15 cellular contexts compared by ENCODE assay signal in genomic region chr22:44128961-44129613, GRCh38. TPM values are rescaled to one million over a fixed set of nuclear protein-coding genes. Genes with fewer than 3 reads are reported as not detected.
A peak's percentile ranks its signal among the peaks of the same experiment; 100 is the strongest.
DNase-seq lines count a peak whose midpoint lies in the region; ATAC-seq and TF ChIP-seq lines count a peak whose summit lies in the region.
"Had no signal": no experiment of that assay in that cellular context is flagged by ENCODE, and none has a peak within 500 bp of the region (broad histone marks: within the 10 kb centered on the region; RNA-seq: fewer than 3 reads in every experiment).

No MANE protein-coding gene starts in this region.

- no peaks in the 10 kb centered on the region for H3K27me3 ChIP-seq in gastrocnemius medialis

- peaks cover 0 to 26% of the 10 kb centered on the region in 2 donors for H3K4me1 ChIP-seq in gastrocnemius medialis
- H3K4me1 ChIP-seq: A549 had no signal

- POLR2A ChIA-PET in activated CD8-positive, alpha-beta T cell treated with anti-CD3 and anti-CD28 coated beads, Interleukin-2, amount 10 ng/mL, durations not matched to agents 7 days and 5 days (lab: Charles Lee), result no interaction called here
- POLR2A ChIA-PET in activated CD8-positive, alpha-beta T cell treated with anti-CD3 and anti-CD28 coated beads for 36 hours (lab: Charles Lee), result no interaction called here

- DNase-seq in activated CD8-positive, alpha-beta T cell treated with anti-CD3 and anti-CD28 coated beads, Interleukin-2, amount 10 ng/mL, durations not matched to agents 7 days and 5 days, result no peak
- no peak for DNase-seq in activated CD8-positive, alpha-beta T cell treated with anti-CD3 and anti-CD28 coated beads for 36 hours
- DNase-seq in glutamatergic neuron, result no peak
- DNase-seq in occipital lobe (lab: John Stamatoyannopoulos, UW), result peak; percentile 48
- DNase-seq in stimulated activated CD4-positive, alpha-beta T cell treated with anti-CD3 and anti-CD28 coated beads, Interleukin-1b, Interleukin-23, amount 100 ng/mL, for 48 hours, result no peak
- no peak for DNase-seq in gastrocnemius medialis
- DNase-seq in nephron progenitor cell, result no peak
- DNase-seq: NCI-H1048, NCI-H1436 treated with DMSO at 0.1 percent for 48 hours, NCI-H774 had no signal

- no peak overlapping the region for H3K27ac ChIP-seq in gastrocnemius medialis
- H3K27ac ChIP-seq: A549, C4-2B had no signal

- peak overlapping the region; percentile 52 for H3K27ac Mint-ChIP-seq in activated CD8-positive, alpha-beta T cell treated with anti-CD3 and anti-CD28 coated beads, Interleukin-2, amount 10 ng/mL, durations not matched to agents 7 days and 5 days
- H3K27ac Mint-ChIP-seq in activated CD8-positive, alpha-beta T cell treated with anti-CD3 and anti-CD28 coated beads for 36 hours, result no peak overlapping the region
- H3K27ac Mint-ChIP-seq in glutamatergic neuron (ENCODE audit: unreplicated experiment), result peak overlapping the region; percentile 11
- H3K27ac Mint-ChIP-seq in nephron progenitor cell, result no peak overlapping the region
- H3K27ac Mint-ChIP-seq: GM23338 had no signal

- no peak overlapping the region for H3K4me3 ChIP-seq in gastrocnemius medialis
- H3K4me3 ChIP-seq: A549, GM23338, K562 had no signal

- no peak for ATAC-seq in activated CD8-positive, alpha-beta T cell treated with anti-CD3 and anti-CD28 coated beads, Interleukin-2, amount 10 ng/mL, durations not matched to agents 7 days and 5 days
- ATAC-seq in activated CD8-positive, alpha-beta T cell treated with anti-CD3 and anti-CD28 coated beads for 36 hours, result no peak
- ATAC-seq in GM19463 (IDR thresholded peaks at IDR 0.05; ENCODE audit: unreplicated experiment) (no peak), gastrocnemius medialis (no peak)
- ATAC-seq: A549, K562 had no signal

- no peak for TF ChIP-seq POLR2A in gastrocnemius medialis (IDR thresholded peaks at IDR 0.05)

- CTCF ChIA-PET in activated CD8-positive, alpha-beta T cell treated with anti-CD3 and anti-CD28 coated beads, Interleukin-2, amount 10 ng/mL, durations not matched to agents 7 days and 5 days (lab: Charles Lee), result no interaction called here
- CTCF ChIA-PET in activated CD8-positive, alpha-beta T cell treated with anti-CD3 and anti-CD28 coated beads for 36 hours (lab: Charles Lee), result no interaction called here

- peaks cover 12% of the 10 kb centered on the region for H3K9me3 Mint-ChIP-seq in activated CD8-positive, alpha-beta T cell treated with anti-CD3 and anti-CD28 coated beads, Interleukin-2, amount 10 ng/mL, durations not matched to agents 7 days and 5 days (ENCODE audit: insufficient read depth)
- peaks cover 18% of the 10 kb centered on the region for H3K9me3 Mint-ChIP-seq in activated CD8-positive, alpha-beta T cell treated with anti-CD3 and anti-CD28 coated beads for 36 hours
- H3K9me3 Mint-ChIP-seq in glutamatergic neuron (ENCODE audit: unreplicated experiment) (peaks cover 2% of the 10 kb centered on the region), nephron progenitor cell (peaks cover 29% of the 10 kb centered on the region)

- intact Hi-C loops in activated CD8-positive, alpha-beta T cell treated with anti-CD3 and anti-CD28 coated beads for 36 hours (cut with micrococcal nuclease), result no loop called here
- intact Hi-C loops in gastrocnemius medialis (cut with DNase I; ENCODE audit: low total_unique reads), result no loop called here

- H3K36me3 ChIP-seq in gastrocnemius medialis, result peaks cover 0 to 28% of the 10 kb centered on the region in 2 donors

- peaks cover 31% of the 10 kb centered on the region for H3K4me1 Mint-ChIP-seq in activated CD8-positive, alpha-beta T cell treated with anti-CD3 and anti-CD28 coated beads, Interleukin-2, amount 10 ng/mL, durations not matched to agents 7 days and 5 days (ENCODE audit: low read depth)
- no peaks in the 10 kb centered on the region for H3K4me1 Mint-ChIP-seq in activated CD8-positive, alpha-beta T cell treated with anti-CD3 and anti-CD28 coated beads for 36 hours (ENCODE audit: low read depth)
- peaks cover 12% of the 10 kb centered on the region for H3K4me1 Mint-ChIP-seq in glutamatergic neuron (ENCODE audit: low read depth, unreplicated experiment)
- H3K4me1 Mint-ChIP-seq in nephron progenitor cell, result peaks cover 40% of the 10 kb centered on the region

- no peak overlapping the region for H3K4me3 Mint-ChIP-seq in activated CD8-positive, alpha-beta T cell treated with anti-CD3 and anti-CD28 coated beads, Interleukin-2, amount 10 ng/mL, durations not matched to agents 7 days and 5 days
- H3K4me3 Mint-ChIP-seq in activated CD8-positive, alpha-beta T cell treated with anti-CD3 and anti-CD28 coated beads for 36 hours, result no peak overlapping the region
- H3K4me3 Mint-ChIP-seq in glutamatergic neuron (ENCODE audit: unreplicated experiment) (no peak overlapping the region), nephron progenitor cell (no peak overlapping the region)
- H3K4me3 Mint-ChIP-seq: GM23338 had no signal

- no peaks in the 10 kb centered on the region for H3K27me3 Mint-ChIP-seq in activated CD8-positive, alpha-beta T cell treated with anti-CD3 and anti-CD28 coated beads, Interleukin-2, amount 10 ng/mL, durations not matched to agents 7 days and 5 days (ENCODE audit: low read depth)
- peaks cover 3% of the 10 kb centered on the region for H3K27me3 Mint-ChIP-seq in activated CD8-positive, alpha-beta T cell treated with anti-CD3 and anti-CD28 coated beads for 36 hours
- H3K27me3 Mint-ChIP-seq in glutamatergic neuron (ENCODE audit: unreplicated experiment) (peaks cover 8% of the 10 kb centered on the region), nephron progenitor cell (ENCODE audit: low read depth, poor library complexity) (peaks cover 11% of the 10 kb centered on the region)

- H3K9me3 ChIP-seq in gastrocnemius medialis, result no peaks in the 10 kb centered on the region

- no peak for TF ChIP-seq CTCF in activated CD8-positive, alpha-beta T cell treated with anti-CD3 and anti-CD28 coated beads for 36 hours (IDR thresholded peaks at IDR 0.05)
- no peak for TF ChIP-seq CTCF in glutamatergic neuron (IDR thresholded peaks at IDR 0.05; ENCODE audit: partially characterized antibody, unreplicated experiment)
- TF ChIP-seq CTCF in gastrocnemius medialis (IDR thresholded peaks at IDR 0.05 in 4 of 5, conservative IDR thresholded peaks at IDR 0.05 in 1 of 5), result no peak
- no peak for TF ChIP-seq CTCF in nephron progenitor cell (IDR thresholded peaks at IDR 0.05)

- in situ Hi-C loops in gastrocnemius medialis (cut with MboI; ENCODE audit: low sequenced_read_pairs in 4 of 4), result no loop called here

- H3K36me3 Mint-ChIP-seq in activated CD8-positive, alpha-beta T cell treated with anti-CD3 and anti-CD28 coated beads, Interleukin-2, amount 10 ng/mL, durations not matched to agents 7 days and 5 days (ENCODE audit: low read depth), result peaks cover 20% of the 10 kb centered on the region
- peaks cover 19% of the 10 kb centered on the region for H3K36me3 Mint-ChIP-seq in activated CD8-positive, alpha-beta T cell treated with anti-CD3 and anti-CD28 coated beads for 36 hours (ENCODE audit: low read depth)
- peaks cover 13% of the 10 kb centered on the region for H3K36me3 Mint-ChIP-seq in glutamatergic neuron (ENCODE audit: unreplicated experiment)
- H3K36me3 Mint-ChIP-seq in nephron progenitor cell (ENCODE audit: low read depth), result peaks cover 27% of the 10 kb centered on the region

RNA-seq across cellular contexts. Expression of gene PARVG, which starts 51.6 kb away (rescaled TPM):
- total RNA-seq in activated CD8-positive, alpha-beta T cell treated with anti-CD3 and anti-CD28 coated beads, Interleukin-2, amount 10 ng/mL, durations not matched to agents 7 days and 5 days, result 100 to 1,000 TPM; 175 to 186 TPM
- 10 to 100 TPM; 76.5 to 76.9 TPM for total RNA-seq in activated CD8-positive, alpha-beta T cell treated with anti-CD3 and anti-CD28 coated beads for 36 hours
- not detected for total RNA-seq in glutamatergic neuron (ENCODE audit: unreplicated experiment)
- total RNA-seq in occipital lobe, result 0.47 TPM
- total RNA-seq in gastrocnemius medialis, result 1 to 10 TPM in 3 of 4 donors, under 1 TPM in 1; 0.19 to 4.8 (median 2.7) TPM

Comparison
In these comparisons a context has a peak if more than half of its experiments do, and no peak if none do; other contexts are left out.
1. H3K27ac Mint-ChIP-seq: peak in activated CD8-positive, alpha-beta T cell treated with anti-CD3 and anti-CD28 coated beads, Interleukin-2, amount 10 ng/mL, durations not matched to agents 7 days and 5 days (single experiment) and glutamatergic neuron (single experiment); none in activated CD8-positive, alpha-beta T cell treated with anti-CD3 and anti-CD28 coated beads for 36 hours (single experiment) and nephron progenitor cell (single experiment).
2. RNA of gene PARVG, which starts 51.6 kb away (total RNA-seq): 175 to 186 TPM in activated CD8-positive, alpha-beta T cell treated with anti-CD3 and anti-CD28 coated beads, Interleukin-2, amount 10 ng/mL, durations not matched to agents 7 days and 5 days and 76.5 to 76.9 TPM in activated CD8-positive, alpha-beta T cell treated with anti-CD3 and anti-CD28 coated beads for 36 hours; 0.19 to 4.8 TPM in gastrocnemius medialis, 0.47 TPM in occipital lobe (single experiment) and not detected in glutamatergic neuron (single experiment); every median in the first group is over 10 times any median in the second.